1 cellular context compared by ENCODE assay signal in the genomic region with DNA sequence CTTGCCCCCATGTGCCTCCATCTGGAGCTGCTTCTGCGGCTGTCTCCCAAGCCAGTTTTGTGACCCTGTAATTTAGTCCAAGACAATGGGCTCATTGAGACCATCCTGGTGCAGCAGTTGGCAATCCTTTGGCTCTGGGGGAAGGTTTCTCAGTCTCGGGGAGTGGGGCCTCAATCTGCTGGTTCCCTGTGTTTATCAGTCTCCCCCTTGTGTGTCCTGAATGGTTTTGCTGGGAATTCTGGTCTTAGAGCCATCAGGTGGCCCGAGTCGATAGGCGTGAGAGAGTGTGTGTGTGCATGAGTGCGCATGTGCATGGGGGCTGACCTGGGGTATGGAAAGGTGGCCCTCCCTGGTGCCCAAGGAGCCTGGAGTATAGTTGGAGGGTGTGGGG.
TF ChIP-seq lines count a peak whose summit lies in the region.

No MANE protein-coding gene starts in this region.

TF ChIP-seq in H1, 55 proteins besides CTCF, POLR2A, EP300 and RAD21 (continued from another document):
- TF ChIP-seq CHD7 (IDR thresholded peaks at IDR 0.05; ENCODE audit: insufficient replicate concordance, low read length) (no peak), SP2 (IDR thresholded peaks at IDR 0.05; ENCODE audit: low read length) (no peak)
